9 cellular contexts compared by ENCODE assay signal in the genomic region with DNA sequence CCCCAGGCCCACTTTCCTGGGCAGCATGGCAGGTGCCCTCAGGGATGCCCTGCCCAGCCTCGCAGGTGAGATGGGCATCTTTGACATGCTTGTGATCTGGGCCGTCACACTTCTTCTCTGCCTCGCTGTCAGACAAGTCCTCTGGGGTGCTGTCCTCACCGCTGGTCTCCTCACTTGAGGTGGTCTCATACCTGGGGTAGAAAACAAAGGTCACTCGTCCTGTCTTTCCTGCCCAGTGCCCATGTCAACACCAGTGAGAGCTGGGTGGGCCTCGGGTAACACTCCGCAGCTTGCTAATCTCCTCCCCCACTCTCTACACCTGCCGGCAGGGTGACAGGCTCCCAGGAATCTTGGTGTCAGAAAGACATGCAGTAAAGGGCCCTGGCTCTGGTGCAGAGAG. TPM values are rescaled to one million over a fixed set of nuclear protein-coding genes. Genes with fewer than 3 reads are reported as not detected.
"Had no signal": no experiment of that assay in that cellular context is flagged by ENCODE, and none has a peak within 500 bp of the region (broad histone marks: within the 10 kb centered on the region; RNA-seq: fewer than 3 reads in every experiment).

No MANE protein-coding gene starts in this region.

- DNase-seq: IMR-90, KBM-7, KG1 had no signal

- H3K27me3 Mint-ChIP-seq: IgD-negative memory B cell had no signal

- H3K27ac ChIP-seq: HL-60 had no signal

- H3K4me3 ChIP-seq: K562 had no signal

- ATAC-seq: HepG2, K562 had no signal

- H3K9me3 Mint-ChIP-seq: IgD-negative memory B cell had no signal

- H3K4me3 Mint-ChIP-seq: IgD-negative memory B cell had no signal

- H3K27ac Mint-ChIP-seq: IgD-negative memory B cell had no signal

RNA-seq across cellular contexts. Expression of a gene that starts 50.9 kb away (rescaled TPM):
- total RNA-seq: HT-29, HT1080, IMR-90, K562 had no signal
- polyA plus RNA-seq: IgD-negative memory B cell, IMR-90, K562 had no signal
